In the genomic region with DNA sequence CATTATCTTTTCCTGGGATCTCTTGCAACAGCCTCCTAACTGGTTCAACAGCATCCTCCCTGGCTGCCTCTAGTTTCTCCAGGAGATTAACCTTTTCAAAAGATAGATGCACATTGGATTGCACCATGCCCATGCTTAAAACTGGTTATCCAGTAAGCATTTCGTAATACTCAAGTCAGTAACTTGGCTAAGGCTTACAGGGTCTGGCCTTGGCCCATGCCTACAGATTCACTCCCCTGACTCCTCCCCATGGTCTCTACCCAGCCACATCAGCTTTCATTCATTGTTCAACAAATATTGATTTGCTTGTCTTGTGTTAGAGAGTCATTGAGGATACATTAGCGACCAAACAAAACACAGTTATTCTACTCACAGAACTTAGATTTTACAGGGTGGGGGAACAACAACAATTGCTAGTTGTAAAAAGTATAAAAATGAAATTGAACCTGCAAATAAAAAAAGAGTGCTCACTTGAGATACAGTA, we compare ENCODE assay signal across 13 cellular contexts. TPM values are rescaled to one million over a fixed set of nuclear protein-coding genes. Genes with fewer than 3 reads are reported as not detected.
A peak's percentile ranks its signal among the peaks of the same experiment; 100 is the strongest.
DNase-seq lines count a peak whose midpoint lies in the region; ATAC-seq and TF ChIP-seq lines count a peak whose summit lies in the region.
"Had no signal": no experiment of that assay in that cellular context is flagged by ENCODE, and none has a peak within 500 bp of the region (broad histone marks: within the 10 kb centered on the region; RNA-seq: fewer than 3 reads in every experiment).

No MANE protein-coding gene starts in this region.

- H3K79me2 ChIP-seq in OCI-LY7 (ENCODE audit: insufficient read depth, low read depth, low read length), result peaks cover 40% of the 10 kb centered on the region

- peaks cover 7% of the 10 kb centered on the region for H3K36me3 ChIP-seq in OCI-LY7 (ENCODE audit: insufficient read depth, low read length)

- no peaks in the 10 kb centered on the region for H3K9me2 ChIP-seq in OCI-LY7 (ENCODE audit: insufficient read depth, low read length)

- H3K9me3 ChIP-seq in OCI-LY7 (ENCODE audit: low read length), result no peaks in the 10 kb centered on the region
- H3K9me3 ChIP-seq: BLaER1 treated with 17β-estradiol and CSF1 and Interleukin-3, amounts not matched to agents 10 nM and 100 nM; HAP-1 had no signal

- H3K4me3 ChIP-seq in OCI-LY7 (ENCODE audit: low read depth, low read length, poor library complexity, severe bottlenecking) (no peak overlapping the region), fibroblast of mammary gland (ENCODE audit: control insufficient read depth, low read depth, low read length) (no peak overlapping the region)
- H3K4me3 ChIP-seq: BLaER1 treated with 17β-estradiol and CSF1 and Interleukin-3, amounts not matched to agents 10 nM and 100 nM; HAP-1 had no signal

- H3K9me3 Mint-ChIP-seq in activated naive CD4-positive, alpha-beta T cell treated with anti-CD3 and anti-CD28 coated beads for 36 hours, result no peaks in the 10 kb centered on the region
- no peaks in the 10 kb centered on the region for H3K9me3 Mint-ChIP-seq in stimulated activated effector memory CD8-positive, alpha-beta T cell treated with anti-CD3 and anti-CD28 coated beads, Interleukin-12 subunit alpha, Interleukin-12 subunit beta, amount 100 ng/mL, for 72 hours

- CTCF ChIA-PET in activated naive CD4-positive, alpha-beta T cell treated with anti-CD3 and anti-CD28 coated beads for 36 hours (lab: Charles Lee), result no interaction called here
- CTCF ChIA-PET in OCI-LY7 (lab: Charles Lee; ENCODE audit: unreplicated experiment), result no interaction called here

- intact Hi-C loops in activated naive CD4-positive, alpha-beta T cell treated with anti-CD3 and anti-CD28 coated beads for 36 hours (cut with micrococcal nuclease), result loop anchor here (2.0 kb wide), 1 partner anchor 281 kb away; no protein-coding TSS in a partner anchor
- intact Hi-C loops in OCI-LY7 (cut with micrococcal nuclease; ENCODE audit: unreplicated experiment), result loop anchor here (2.0 to 10.0 kb wide), 2 partner anchors 449 to 705 kb away; partner anchors contain the start of genes FAS and LIPA

- peak overlapping the region; percentile 44 for H3K4me3 Mint-ChIP-seq in activated naive CD4-positive, alpha-beta T cell treated with anti-CD3 and anti-CD28 coated beads for 36 hours
- peak overlapping the region; percentile 88 for H3K4me3 Mint-ChIP-seq in stimulated activated effector memory CD8-positive, alpha-beta T cell treated with anti-CD3 and anti-CD28 coated beads, Interleukin-12 subunit alpha, Interleukin-12 subunit beta, amount 100 ng/mL, for 72 hours

- H3K4me2 ChIP-seq in OCI-LY7 (ENCODE audit: low read length), result peak overlapping the region; percentile 79; the same call in 1 of the 2 replicates

- H3K27me3 Mint-ChIP-seq in activated naive CD4-positive, alpha-beta T cell treated with anti-CD3 and anti-CD28 coated beads for 36 hours (ENCODE audit: low read depth), result no peaks in the 10 kb centered on the region

- peaks cover 21% of the 10 kb centered on the region for H3K4me1 Mint-ChIP-seq in activated naive CD4-positive, alpha-beta T cell treated with anti-CD3 and anti-CD28 coated beads for 36 hours (ENCODE audit: low read depth)
- H3K4me1 Mint-ChIP-seq in stimulated activated effector memory CD8-positive, alpha-beta T cell treated with anti-CD3 and anti-CD28 coated beads, Interleukin-12 subunit alpha, Interleukin-12 subunit beta, amount 100 ng/mL, for 72 hours, result peaks cover 30% of the 10 kb centered on the region

- peak overlapping the region; percentile 98; the same call in 1 of the 2 replicates for H2AFZ ChIP-seq in OCI-LY7 (ENCODE audit: low read length)

- no TSS peak for BruUV-seq in OCI-LY7 (replicated peaks; lab: Mats Ljungman, UMichigan)

- peaks cover 30% of the 10 kb centered on the region for H3K4me1 ChIP-seq in OCI-LY7 (ENCODE audit: insufficient read depth, low read length, poor library complexity, severe bottlenecking)

- no peak overlapping the region for H3K27ac ChIP-seq in OCI-LY7 (ENCODE audit: low read depth, low read length, poor library complexity, severe bottlenecking)
- H3K27ac ChIP-seq: BLaER1 treated with 17β-estradiol and CSF1 and Interleukin-3, amounts not matched to agents 10 nM and 100 nM had no signal

- POLR2A ChIA-PET in OCI-LY7 (lab: Charles Lee), result interaction anchor here (1.2 to 2.0 kb wide), 2 partner anchors 46 to 56 kb away, joined by 5 read pairs; no protein-coding TSS in a partner anchor

- H3K36me3 Mint-ChIP-seq in activated naive CD4-positive, alpha-beta T cell treated with anti-CD3 and anti-CD28 coated beads for 36 hours (ENCODE audit: low read depth), result peaks cover 6% of the 10 kb centered on the region
- peaks cover 14% of the 10 kb centered on the region for H3K36me3 Mint-ChIP-seq in stimulated activated effector memory CD8-positive, alpha-beta T cell treated with anti-CD3 and anti-CD28 coated beads, Interleukin-12 subunit alpha, Interleukin-12 subunit beta, amount 100 ng/mL, for 72 hours

- no peak for ATAC-seq in stimulated activated effector memory CD8-positive, alpha-beta T cell treated with anti-CD3 and anti-CD28 coated beads, Interleukin-12 subunit alpha, Interleukin-12 subunit beta, amount 100 ng/mL, for 72 hours
- no peak for ATAC-seq in HG02610 (IDR thresholded peaks at IDR 0.05; ENCODE audit: unreplicated experiment)

- TF ChIP-seq CTCF in OCI-LY7 (conservative IDR thresholded peaks at IDR 0.05; ENCODE audit: low read length), result no peak
- no peak for TF ChIP-seq CTCF in fibroblast of mammary gland (conservative IDR thresholded peaks at IDR 0.05; ENCODE audit: control insufficient read depth, insufficient read depth, low read depth, low read length)

- no peak for DNase-seq in activated naive CD4-positive, alpha-beta T cell treated with anti-CD3 and anti-CD28 coated beads for 36 hours
- DNase-seq in activated naive CD4-positive, alpha-beta T cell treated with Interleukin-2 at 50 U/mL for 16 hours, result no peak
- DNase-seq in OCI-LY7 (ENCODE audit: low spot score), result no peak
- peak; percentile 53 for DNase-seq in fibroblast of mammary gland (ENCODE audit: low read depth)
- no peak for DNase-seq in stimulated activated effector memory CD8-positive, alpha-beta T cell treated with anti-CD3 and anti-CD28 coated beads, Interleukin-12 subunit alpha, Interleukin-12 subunit beta, amount 100 ng/mL, for 72 hours (ENCODE audit: low spot score in 2 of 2)
- DNase-seq in NCI-H2081 (lab: John Stamatoyannopoulos, UW), result no peak
- DNase-seq in NOMO-1 (lab: John Stamatoyannopoulos, UW; ENCODE audit: unreplicated experiment in 2 of 2), result no peak
- DNase-seq: NCI-H69; stimulated activated CD4-positive, alpha-beta T cell treated with anti-CD3 and anti-CD28 coated beads, Interleukin-1b, Interleukin-23, amount 100 ng/mL, for 48 hours; substantia nigra had no signal

- no peaks in the 10 kb centered on the region for H4K20me1 ChIP-seq in OCI-LY7 (ENCODE audit: insufficient read depth, low read length)

- no peak overlapping the region for H3K27ac Mint-ChIP-seq in activated naive CD4-positive, alpha-beta T cell treated with anti-CD3 and anti-CD28 coated beads for 36 hours
- no peak overlapping the region for H3K27ac Mint-ChIP-seq in stimulated activated effector memory CD8-positive, alpha-beta T cell treated with anti-CD3 and anti-CD28 coated beads, Interleukin-12 subunit alpha, Interleukin-12 subunit beta, amount 100 ng/mL, for 72 hours

RNA-seq across cellular contexts. Expression of gene KIF20B, which starts 1.8 kb away (rescaled TPM):
- 10 to 100 TPM; 67.2 to 70.3 TPM for total RNA-seq in activated naive CD4-positive, alpha-beta T cell treated with anti-CD3 and anti-CD28 coated beads for 36 hours
- 25.0 and 30.2 TPM in 2 replicates for total RNA-seq in OCI-LY7 (2014; rRNA removed; shearing (Covaris generic))
- total RNA-seq in OCI-LY7 (2022), result 87.0 and 95.2 TPM in 2 replicates

RNA-seq across cellular contexts. Expression of gene PANK1, which starts 54.6 kb away (rescaled TPM):
- total RNA-seq in activated naive CD4-positive, alpha-beta T cell treated with anti-CD3 and anti-CD28 coated beads for 36 hours, result 1 to 10 TPM; 1.6 to 2.2 TPM
- 9.6 and 12.1 TPM in 2 replicates for total RNA-seq in OCI-LY7 (2014; rRNA removed; shearing (Covaris generic))
- 15.1 and 16.1 TPM in 2 replicates for total RNA-seq in OCI-LY7 (2022)
